ENCODE assay signal across 8 cellular contexts in the genomic region with DNA sequence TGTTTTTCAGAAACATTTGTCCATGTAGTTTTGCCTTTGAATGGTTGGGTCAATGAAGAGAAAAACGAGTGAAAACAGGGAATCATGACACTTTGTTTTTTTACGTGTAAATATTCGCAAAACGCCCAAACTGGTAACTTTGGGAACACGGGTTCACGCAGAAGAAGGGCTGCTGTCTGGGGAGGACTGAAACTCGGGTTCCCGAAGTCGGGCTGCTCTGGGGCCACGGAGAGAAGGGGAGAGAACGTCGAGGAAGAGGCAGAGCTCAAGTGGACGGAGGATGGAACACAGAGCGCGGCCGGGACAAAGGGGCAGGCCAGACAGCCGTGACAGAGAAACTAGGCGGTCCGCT. TPM values are rescaled to one million over a fixed set of nuclear protein-coding genes. Genes with fewer than 3 reads are reported as not detected.
DNase-seq lines count a peak whose midpoint lies in the region; ATAC-seq and TF ChIP-seq lines count a peak whose summit lies in the region.

No MANE protein-coding gene starts in this region.

- H3K18ac ChIP-seq in mesendoderm (ENCODE audit: low read length): peak overlapping the region; percentile 64

- H2BK15ac ChIP-seq in mesendoderm (replicated peaks; ENCODE audit: low read depth): no peak overlapping the region

- H3K4ac ChIP-seq in mesendoderm (ENCODE audit: low read depth, low read length): peak overlapping the region; percentile 40

- no peaks in the 10 kb centered on the region for H3K27me3 Mint-ChIP-seq in central memory CD8-positive, alpha-beta T cell
- no peaks in the 10 kb centered on the region for H3K27me3 Mint-ChIP-seq in type B pancreatic cell

- ATAC-seq in GM21737 (IDR thresholded peaks at IDR 0.05; ENCODE audit: unreplicated experiment): peak; percentile 39
- peak; percentile 6 for ATAC-seq in central memory CD8-positive, alpha-beta T cell (replicated peaks; ENCODE audit: extremely low read depth, poor library complexity, severe bottlenecking)

- no peak overlapping the region for H4K8ac ChIP-seq in mesendoderm (ENCODE audit: low read depth, low read length)

- no peak overlapping the region for H2BK5ac ChIP-seq in mesendoderm (ENCODE audit: low read length)

- no peaks in the 10 kb centered on the region for H3K9me3 Mint-ChIP-seq in central memory CD8-positive, alpha-beta T cell
- H3K9me3 Mint-ChIP-seq in type B pancreatic cell: no peaks in the 10 kb centered on the region

- no peak overlapping the region for H2BK120ac ChIP-seq in mesendoderm (ENCODE audit: low read depth, low read length)

- peaks cover 2% of the 10 kb centered on the region for H3K4me1 ChIP-seq in mesendoderm (ENCODE audit: control insufficient read depth, low read depth, low read length)

- H3K36me3 ChIP-seq in mesendoderm (ENCODE audit: control insufficient read depth, insufficient read depth, low read length): no peaks in the 10 kb centered on the region

- peaks cover 20% of the 10 kb centered on the region for H3K4me1 Mint-ChIP-seq in central memory CD8-positive, alpha-beta T cell
- H3K4me1 Mint-ChIP-seq in type B pancreatic cell (ENCODE audit: unreplicated experiment): peaks cover 21% of the 10 kb centered on the region

- H3K79me2 ChIP-seq in mesendoderm (ENCODE audit: control insufficient read depth, insufficient read depth, low read length): no peaks in the 10 kb centered on the region

- DNase-seq in DMS153 treated with DMSO at 0.1 percent for 48 hours (lab: John Stamatoyannopoulos, UW; ENCODE audit: unreplicated experiment) (peak; percentile 29), DMS153 (lab: John Stamatoyannopoulos, UW) (no peak), NCI-H2029 treated with DMSO at 0.1 percent for 48 hours (lab: John Stamatoyannopoulos, UW) (peak; percentile 73), mesendoderm (no peak), type B pancreatic cell (ENCODE audit: extremely low spot score, unreplicated experiment) (no peak)
- DNase-seq in central memory CD8-positive, alpha-beta T cell (ENCODE audit: low spot score in 2 of 2): no peak
- DNase-seq in stimulated activated CD4-positive, alpha-beta T cell treated with anti-CD3 and anti-CD28 coated beads, Interleukin-2, amount 100 ng/mL, for 48 hours: no peak

- peak overlapping the region; percentile 77 for H3K27ac ChIP-seq in mesendoderm (ENCODE audit: low read depth, low read length)

- peak overlapping the region; percentile 98 for H3K27ac Mint-ChIP-seq in central memory CD8-positive, alpha-beta T cell (ENCODE audit: low read depth)
- peak overlapping the region; percentile 97 for H3K27ac Mint-ChIP-seq in type B pancreatic cell

- H4K5ac ChIP-seq in mesendoderm (ENCODE audit: low read length): no peak overlapping the region

- peak overlapping the region; percentile 98 for H3K56ac ChIP-seq in mesendoderm (ENCODE audit: low read length)

- no peaks in the 10 kb centered on the region for H3K79me1 ChIP-seq in mesendoderm (ENCODE audit: low read length)

- WGBS in mesendoderm (ENCODE audit: extremely low coverage, insufficient coverage, low lambda C conversion rate): no CpG with 5 or more reads among the region's 19 CpGs

- H3K4me2 ChIP-seq in mesendoderm (ENCODE audit: low read length): peak overlapping the region; percentile 86

- H3K36me3 Mint-ChIP-seq in central memory CD8-positive, alpha-beta T cell (ENCODE audit: insufficient read depth): peaks cover 2% of the 10 kb centered on the region
- peaks cover 6% of the 10 kb centered on the region for H3K36me3 Mint-ChIP-seq in type B pancreatic cell

- no peak for TF ChIP-seq CTCF in type B pancreatic cell (conservative IDR thresholded peaks at IDR 0.05)

- peak overlapping the region; percentile 98 for H3K4me3 Mint-ChIP-seq in central memory CD8-positive, alpha-beta T cell
- H3K4me3 Mint-ChIP-seq in type B pancreatic cell: peak overlapping the region; percentile 88

- peak overlapping the region; percentile 83 for H3K23ac ChIP-seq in mesendoderm (ENCODE audit: low read length)

- peak overlapping the region; percentile 62 for H3K4me3 ChIP-seq in mesendoderm (ENCODE audit: low read length)

- H2AK5ac ChIP-seq in mesendoderm (ENCODE audit: low read length): no peak overlapping the region

- no peaks in the 10 kb centered on the region for H3K27me3 ChIP-seq in mesendoderm (ENCODE audit: insufficient read depth, low read length, poor library complexity)

- peak overlapping the region; percentile 90 for H3K9ac ChIP-seq in mesendoderm (ENCODE audit: low read length)

RNA-seq across cellular contexts. Expression of gene SETD9, which starts 0.5 kb away (rescaled TPM):
- polyA plus RNA-seq in mesendoderm (2013, experiment 1 of 2): 7.6 TPM
- polyA plus RNA-seq in mesendoderm (2013, experiment 2 of 2): 8.2 TPM
- total RNA-seq in type B pancreatic cell (ENCODE audit: low replicate concordance): 14.7 and 15.4 TPM in 2 replicates

RNA-seq across cellular contexts. Expression of gene MIER3, which starts 43.0 kb away (rescaled TPM):
- polyA plus RNA-seq in mesendoderm (2013, experiment 1 of 2): 15.3 TPM
- 15.4 TPM for polyA plus RNA-seq in mesendoderm (2013, experiment 2 of 2)
- total RNA-seq in type B pancreatic cell (ENCODE audit: low replicate concordance): 30.1 and 43.1 TPM in 2 replicates

Comparison
In these comparisons a context has a peak if more than half of its experiments do, and no peak if none do; other contexts are left out.
1. DNase-seq: peak in DMS153 treated with DMSO at 0.1 percent for 48 hours (single experiment) and NCI-H2029 treated with DMSO at 0.1 percent for 48 hours (single experiment); none in DMS153 (single experiment), central memory CD8-positive, alpha-beta T cell (0 of 2), mesendoderm (single experiment), type B pancreatic cell (single experiment) and stimulated activated CD4-positive, alpha-beta T cell treated with anti-CD3 and anti-CD28 coated beads, Interleukin-2, amount 100 ng/mL, for 48 hours (0 of 2).